Comparison of ENCODE assay signal across 14 cellular contexts in genomic region chr1:91440845-91441244, GRCh38. TPM values are rescaled to one million over a fixed set of nuclear protein-coding genes. Genes with fewer than 3 reads are reported as not detected.
DNase-seq lines count a peak whose midpoint lies in the region; ATAC-seq and TF ChIP-seq lines count a peak whose summit lies in the region.
"Had no signal": no experiment of that assay in that cellular context is flagged by ENCODE, and none has a peak within 500 bp of the region (broad histone marks: within the 10 kb centered on the region; RNA-seq: fewer than 3 reads in every experiment).

No MANE protein-coding gene starts in this region.

- in situ Hi-C loops in mammary epithelial cell (cut with MboI; ENCODE audit: low sequenced_read_pairs in 2 of 2): no loop called here

- intact Hi-C loops in left ventricle myocardium inferior (cut with micrococcal nuclease): no loop called here
- intact Hi-C loops in right cardiac atrium (cut with DNase I): no loop called here
- intact Hi-C loops in mammary epithelial cell (cut with micrococcal nuclease): loop anchor here (1.0 to 2.0 kb wide), 2 partner anchors 60 to 486 kb away; partner anchors contain the start of gene CDC7
- intact Hi-C loops in upper lobe of right lung (cut with DNase I): no loop called here

- H3K36me3 ChIP-seq in left ventricle myocardium inferior (no peaks in the 10 kb centered on the region), mammary epithelial cell (ENCODE audit: insufficient read depth, low read length) (no peaks in the 10 kb centered on the region), upper lobe of right lung (no peaks in the 10 kb centered on the region), trophoblast cell (ENCODE audit: control insufficient read depth in 1 of 2, insufficient read depth in 2 of 2, low read length in 2 of 2) (no peaks in the 10 kb centered on the region)
- H3K36me3 ChIP-seq: ovary had no signal

- no peaks in the 10 kb centered on the region for H4K20me1 ChIP-seq in mammary epithelial cell (ENCODE audit: insufficient read depth, low read length)

- dilution Hi-C loops in mammary epithelial cell (cut with HindIII; ENCODE audit: low sequenced_read_pairs): no loop called here

- H3K4me3 ChIP-seq in left ventricle myocardium inferior (no peak overlapping the region), right cardiac atrium (ENCODE audit: low read length) (no peak overlapping the region), mammary epithelial cell (replicated peaks in 1 of 3; ENCODE audit: insufficient read depth in 1 of 3, low read depth in 2 of 3, low read length in 3 of 3) (no peak overlapping the region), upper lobe of right lung (no peak overlapping the region), trophoblast cell (ENCODE audit: low read depth, low read length) (no peak overlapping the region)
- H3K4me3 ChIP-seq: ovary had no signal

- CTCF ChIA-PET in mammary epithelial cell (lab: Charles Lee; ENCODE audit: low non-redundant PET): no interaction called here

- H4K12ac ChIP-seq in trophoblast cell (ENCODE audit: low read depth, low read length): no peak overlapping the region

- H2BK5ac ChIP-seq in trophoblast cell (ENCODE audit: low read depth, low read length, poor library complexity): no peak overlapping the region

- H3K4me1 ChIP-seq in left ventricle myocardium inferior (no peaks in the 10 kb centered on the region), right cardiac atrium (ENCODE audit: control insufficient read depth, insufficient read depth, low read length) (no peaks in the 10 kb centered on the region), mammary epithelial cell (ENCODE audit: insufficient read depth, low read length) (no peaks in the 10 kb centered on the region), upper lobe of right lung (no peaks in the 10 kb centered on the region), trophoblast cell (ENCODE audit: control insufficient read depth in 1 of 2, insufficient read depth in 2 of 2, low read length in 2 of 2) (no peaks in the 10 kb centered on the region)

- H3K27ac Mint-ChIP-seq in stimulated activated effector memory CD8-positive, alpha-beta T cell treated with anti-CD3 and anti-CD28 coated beads, Interleukin-12 subunit alpha, Interleukin-12 subunit beta, amount 100 ng/mL, for 72 hours: no peak overlapping the region

- H3K79me1 ChIP-seq in trophoblast cell (ENCODE audit: low read length): no peaks in the 10 kb centered on the region

- peaks cover 4% of the 10 kb centered on the region for H3K9me3 Mint-ChIP-seq in stimulated activated effector memory CD8-positive, alpha-beta T cell treated with anti-CD3 and anti-CD28 coated beads, Interleukin-12 subunit alpha, Interleukin-12 subunit beta, amount 100 ng/mL, for 72 hours

- 69% methylated on average over 1 of the region's 1 CpG for WGBS in right cardiac atrium
- 53% methylated on average over 1 of the region's 1 CpG for WGBS in mammary epithelial cell (ENCODE audit: low coverage, missing lambda C conversion rate)
- no CpG with 5 or more reads among the region's 1 CpG for WGBS in trophoblast cell (ENCODE audit: extremely low coverage, insufficient coverage, insufficient read length)

- H3K79me2 ChIP-seq in mammary epithelial cell (ENCODE audit: insufficient read depth, low read length) (no peaks in the 10 kb centered on the region), trophoblast cell (ENCODE audit: control insufficient read depth, insufficient read depth, low read length, poor library complexity) (no peaks in the 10 kb centered on the region)

- BruUV-seq in mammary epithelial cell (replicated peaks; lab: Mats Ljungman, UMichigan): no TSS peak

- TF ChIP-seq CTCF in left ventricle myocardium inferior (IDR thresholded peaks at IDR 0.05; ENCODE audit: borderline replicate concordance) (peak; percentile 41), mammary epithelial cell (conservative IDR thresholded peaks at IDR 0.05 in 1 of 2, IDR thresholded peaks at IDR 0.05 in 1 of 2; ENCODE audit: extremely low read depth in 1 of 2, insufficient read depth in 1 of 2, low read depth in 1 of 2, low read length in 2 of 2) (peak; percentile 27 to 35), upper lobe of right lung (IDR thresholded peaks at IDR 0.05) (peak; percentile 16)

- H3K27me3 ChIP-seq in left ventricle myocardium inferior (ENCODE audit: low read depth) (peaks cover 13% of the 10 kb centered on the region), right cardiac atrium (ENCODE audit: control insufficient read depth, insufficient read depth) (no peaks in the 10 kb centered on the region), mammary epithelial cell (ENCODE audit: insufficient read depth, low read length) (peaks cover 2% of the 10 kb centered on the region), upper lobe of right lung (no peaks in the 10 kb centered on the region), trophoblast cell (ENCODE audit: insufficient read depth, low read length) (no peaks in the 10 kb centered on the region)
- H3K27me3 ChIP-seq: ovary had no signal

- H2BK12ac ChIP-seq in trophoblast cell (ENCODE audit: low read length): no peak overlapping the region

- H2AK5ac ChIP-seq in trophoblast cell (ENCODE audit: low read length): no peak overlapping the region

- no peak overlapping the region for H4K91ac ChIP-seq in trophoblast cell (ENCODE audit: low read depth, low read length)

- H3K9ac ChIP-seq in mammary epithelial cell (ENCODE audit: insufficient read depth, low read length): no peak overlapping the region
- no peak overlapping the region for H3K9ac ChIP-seq in trophoblast cell (ENCODE audit: low read length)
- H3K9ac ChIP-seq: KMS-11 had no signal

- ATAC-seq in right cardiac atrium: no peak
- no peak for ATAC-seq in upper lobe of right lung
- no peak for ATAC-seq in HG02763 (IDR thresholded peaks at IDR 0.05; ENCODE audit: unreplicated experiment)
- no peak for ATAC-seq in stimulated activated effector memory CD8-positive, alpha-beta T cell treated with anti-CD3 and anti-CD28 coated beads, Interleukin-12 subunit alpha, Interleukin-12 subunit beta, amount 100 ng/mL, for 72 hours

- DNase-seq in left ventricle myocardium inferior (no peak), right cardiac atrium (no peak), NCI-H146 treated with DMSO at 0.1 percent for 48 hours (lab: John Stamatoyannopoulos, UW; ENCODE audit: unreplicated experiment) (peak; percentile 41), mammary epithelial cell (no peak), upper lobe of right lung (no peak), trophoblast cell (no peak)
- DNase-seq in stimulated activated effector memory CD8-positive, alpha-beta T cell treated with anti-CD3 and anti-CD28 coated beads, Interleukin-12 subunit alpha, Interleukin-12 subunit beta, amount 100 ng/mL, for 72 hours (ENCODE audit: low spot score in 2 of 2): no peak
- DNase-seq: activated T-cell treated with anti-CD3 and anti-CD28 coated beads for 4 hours; COR-L47; effector CD8-positive, alpha-beta T cell; ovary had no signal

- H3K4me1 Mint-ChIP-seq in stimulated activated effector memory CD8-positive, alpha-beta T cell treated with anti-CD3 and anti-CD28 coated beads, Interleukin-12 subunit alpha, Interleukin-12 subunit beta, amount 100 ng/mL, for 72 hours: no peaks in the 10 kb centered on the region

- no peak overlapping the region for H3K14ac ChIP-seq in trophoblast cell (ENCODE audit: low read length)

- H3K18ac ChIP-seq in trophoblast cell (ENCODE audit: low read length): no peak overlapping the region

- H2AFZ ChIP-seq in mammary epithelial cell (ENCODE audit: low read depth, low read length) (no peak overlapping the region), trophoblast cell (ENCODE audit: insufficient read depth, low read length, poor library complexity) (no peak overlapping the region)

- H3K9me3 ChIP-seq in left ventricle myocardium inferior (replicated peaks) (no peaks in the 10 kb centered on the region), right cardiac atrium (ENCODE audit: control insufficient read depth, low read length) (no peaks in the 10 kb centered on the region), mammary epithelial cell (replicated peaks; ENCODE audit: insufficient read depth, low read length) (no peaks in the 10 kb centered on the region), upper lobe of right lung (no peaks in the 10 kb centered on the region), trophoblast cell (ENCODE audit: insufficient read depth, low read depth, low read length) (peaks cover 10% of the 10 kb centered on the region)
- H3K9me3 ChIP-seq: ovary had no signal

- H3K27ac ChIP-seq in left ventricle myocardium inferior (replicated peaks) (no peak overlapping the region), right cardiac atrium (ENCODE audit: low read length) (no peak overlapping the region), mammary epithelial cell (ENCODE audit: insufficient read depth, low read depth, low read length) (no peak overlapping the region), upper lobe of right lung (no peak overlapping the region), trophoblast cell (ENCODE audit: low read depth, low read length) (no peak overlapping the region)
- H3K27ac ChIP-seq: KMS-11, ovary had no signal

- H3K4ac ChIP-seq in trophoblast cell (ENCODE audit: low read depth, low read length): no peak overlapping the region

- H4K8ac ChIP-seq in trophoblast cell (ENCODE audit: low read depth, low read length): no peak overlapping the region

- H3K36me3 Mint-ChIP-seq in stimulated activated effector memory CD8-positive, alpha-beta T cell treated with anti-CD3 and anti-CD28 coated beads, Interleukin-12 subunit alpha, Interleukin-12 subunit beta, amount 100 ng/mL, for 72 hours: no peaks in the 10 kb centered on the region

- no peak overlapping the region for H2BK120ac ChIP-seq in trophoblast cell (ENCODE audit: insufficient read depth, low read length, poor library complexity)

- H3K4me2 ChIP-seq in mammary epithelial cell (ENCODE audit: insufficient read depth, low read depth, low read length) (no peak overlapping the region), trophoblast cell (ENCODE audit: low read length) (no peak overlapping the region)
- H3K4me2 ChIP-seq: KMS-11 had no signal

- no peak overlapping the region for H3K23ac ChIP-seq in trophoblast cell (ENCODE audit: low read length)

- no peak overlapping the region for H3K4me3 Mint-ChIP-seq in stimulated activated effector memory CD8-positive, alpha-beta T cell treated with anti-CD3 and anti-CD28 coated beads, Interleukin-12 subunit alpha, Interleukin-12 subunit beta, amount 100 ng/mL, for 72 hours

RNA-seq across cellular contexts. Expression of gene HFM1, which starts 36.2 kb away (rescaled TPM):
- total RNA-seq in left ventricle myocardium inferior (1.7 TPM), right cardiac atrium (1 to 10 TPM; 2.2 to 2.9 (median 2.4) TPM), mammary epithelial cell (under 1 TPM in 1 of 2 donors, not detected in 1; 0.83 TPM), upper lobe of right lung (0.64 TPM)
- polyA plus RNA-seq in right cardiac atrium (1.00 TPM), mammary epithelial cell (not detected)
- polyA minus RNA-seq in mammary epithelial cell: not detected
- 0.32 and 0.48 TPM in 2 replicates for polyA plus RNA-seq in trophoblast cell (2013)
- polyA plus RNA-seq: keratinocyte had no signal

RNA-seq across cellular contexts. Expression of gene CDC7, which starts 59.8 kb away (rescaled TPM):
- total RNA-seq in left ventricle myocardium inferior: 0.60 TPM
- total RNA-seq in right cardiac atrium: 1 to 10 TPM; 1.2 to 2.0 (median 1.7) TPM
- polyA plus RNA-seq in right cardiac atrium: 0.50 TPM
- total RNA-seq in mammary epithelial cell: 1 to 10 TPM; 2.8 to 7.6 TPM
- polyA plus RNA-seq in mammary epithelial cell: 4.1 TPM
- 5.6 TPM for polyA minus RNA-seq in mammary epithelial cell
- 4.3 TPM for total RNA-seq in upper lobe of right lung
- polyA plus RNA-seq in trophoblast cell (2013): 6.8 and 7.3 TPM in 2 replicates
